In the genomic region with DNA sequence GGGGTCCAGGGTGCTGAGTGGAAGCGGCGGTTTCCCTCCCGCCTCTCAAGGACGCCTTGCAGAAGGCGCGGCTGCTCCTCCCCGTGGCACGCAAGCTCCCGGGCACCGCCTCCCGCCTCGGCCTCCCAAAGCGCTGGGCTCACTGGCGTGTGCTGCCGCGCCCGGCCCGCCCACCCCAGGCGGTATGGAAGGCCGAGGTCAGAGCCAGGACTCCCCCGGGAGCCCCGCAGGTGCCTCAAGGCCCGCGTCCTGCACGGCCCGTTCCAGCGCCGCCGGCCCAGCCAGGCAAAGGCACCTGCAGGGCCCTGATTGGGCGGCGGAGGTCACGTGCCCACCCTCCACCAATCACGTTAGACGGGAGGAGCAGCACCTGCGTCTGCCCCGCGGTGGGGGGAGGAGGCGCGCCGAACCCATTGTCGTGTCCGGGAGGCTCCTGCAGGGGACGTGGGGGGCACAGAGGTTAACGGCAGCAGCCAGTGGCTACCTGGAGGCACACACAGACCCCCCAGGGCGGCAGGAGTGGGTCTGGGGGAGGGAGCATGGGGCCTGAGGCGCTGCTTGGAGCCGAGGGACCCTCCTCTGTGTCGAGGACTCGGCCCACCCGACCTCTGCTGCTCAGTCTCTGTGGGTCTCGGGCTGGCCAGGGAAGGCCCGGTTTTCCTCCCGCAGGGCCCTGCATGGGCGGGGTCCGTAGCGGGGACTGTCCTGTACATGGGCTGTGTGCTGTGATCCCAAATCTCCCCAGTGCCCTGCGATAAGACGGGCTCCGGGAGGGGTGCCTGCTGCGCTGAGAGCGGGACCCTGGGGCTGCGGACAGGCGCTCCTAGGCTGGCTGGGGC, we compare ENCODE assay signal across 1 cellular context.
A peak's percentile ranks its signal among the peaks of the same experiment; 100 is the strongest.
TF ChIP-seq lines count a peak whose summit lies in the region.

No MANE protein-coding gene starts in this region.

TF ChIP-seq in A549, 52 proteins besides CTCF, POLR2A, EP300 and RAD21 (continued from another document):
- no peak for TF ChIP-seq HDAC2 (IDR thresholded peaks at IDR 0.05)
- TF ChIP-seq RFX5 (IDR thresholded peaks at IDR 0.05), result 0 out of 2 replicates have a peak, but pooled peaks have one; percentile 31
- no peak for TF ChIP-seq MYC (IDR thresholded peaks at IDR 0.05; ENCODE audit: borderline replicate concordance, low read length)
- no peak for TF ChIP-seq CBX8 (IDR thresholded peaks at IDR 0.05)
- TF ChIP-seq KDM1A (IDR thresholded peaks at IDR 0.05; ENCODE audit: low read depth), result no peak
- peak in 1 of 2 experiments; percentile 84; a peak in 3 of 5 replicates for TF ChIP-seq JUN (IDR thresholded peaks at IDR 0.05)
- TF ChIP-seq PHF8 (IDR thresholded peaks at IDR 0.05; ENCODE audit: borderline replicate concordance, low read depth), result 0 out of 2 replicates have a peak, but pooled peaks have one; percentile 9
- TF ChIP-seq EHF (CRISPR knock-in tag; IDR thresholded peaks at IDR 0.05), result no peak
- TF ChIP-seq HOXB13 (CRISPR knock-in tag; IDR thresholded peaks at IDR 0.05; ENCODE audit: low read depth), result no peak
- 0 out of 2 replicates have a peak, but pooled peaks have one; percentile 19 for TF ChIP-seq E2F6 (IDR thresholded peaks at IDR 0.05; ENCODE audit: borderline replicate concordance, low read depth)
- TF ChIP-seq ATOH8 (CRISPR knock-in tag; IDR thresholded peaks at IDR 0.05; ENCODE audit: low read depth), result no peak
- TF ChIP-seq, protein P1, sequence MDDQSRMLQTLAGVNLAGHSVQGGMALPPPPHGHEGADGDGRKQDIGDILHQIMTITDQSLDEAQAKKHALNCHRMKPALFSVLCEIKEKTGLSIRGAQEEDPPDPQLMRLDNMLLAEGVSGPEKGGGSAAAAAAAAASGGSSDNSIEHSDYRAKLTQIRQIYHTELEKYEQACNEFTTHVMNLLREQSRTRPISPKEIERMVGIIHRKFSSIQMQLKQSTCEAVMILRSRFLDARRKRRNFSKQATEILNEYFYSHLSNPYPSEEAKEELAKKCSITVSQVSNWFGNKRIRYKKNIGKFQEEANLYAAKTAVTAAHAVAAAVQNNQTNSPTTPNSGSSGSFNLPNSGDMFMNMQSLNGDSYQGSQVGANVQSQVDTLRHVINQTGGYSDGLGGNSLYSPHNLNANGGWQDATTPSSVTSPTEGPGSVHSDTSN (IDR thresholded peaks at IDR 0.05), result no peak
- TF ChIP-seq MAZ (IDR thresholded peaks at IDR 0.05; ENCODE audit: borderline replicate concordance, low read depth, low read length), result no peak
- no peak for TF ChIP-seq TFCP2L1 (CRISPR knock-in tag; IDR thresholded peaks at IDR 0.05)
- TF ChIP-seq CHD2 (IDR thresholded peaks at IDR 0.05; ENCODE audit: low read length, partially characterized antibody), result no peak
- TF ChIP-seq ZSCAN20 (CRISPR knock-in tag; IDR thresholded peaks at IDR 0.05), result no peak
- TF ChIP-seq TP53 (CRISPR knock-in tag; IDR thresholded peaks at IDR 0.05), result no peak
- TF ChIP-seq RCOR1 (IDR thresholded peaks at IDR 0.05; ENCODE audit: low read depth, low read length), result no peak
- TF ChIP-seq HES2 (IDR thresholded peaks at IDR 0.05), result no peak
- 0 out of 2 replicates have a peak, but pooled peaks have one; percentile 14 for TF ChIP-seq BHLHE40 (IDR thresholded peaks at IDR 0.05; ENCODE audit: low read depth, low read length)
- no peak for TF ChIP-seq FOSL2 (IDR thresholded peaks at IDR 0.05)
- no peak for TF ChIP-seq FOSL2 (CRISPR knock-in tag; IDR thresholded peaks at IDR 0.05)
- TF ChIP-seq NFE2L2 (conservative IDR thresholded peaks at IDR 0.05; ENCODE audit: low read length), result no peak
- no peak for TF ChIP-seq HOXB5 (CRISPR knock-in tag; IDR thresholded peaks at IDR 0.05)
- no peak for TF ChIP-seq POLR2AphosphoS2 (conservative IDR thresholded peaks at IDR 0.05; ENCODE audit: low read length)
- TF ChIP-seq FOXS1 (CRISPR knock-in tag; IDR thresholded peaks at IDR 0.05), result no peak
- no peak for TF ChIP-seq REST (IDR thresholded peaks at IDR 0.05)
- TF ChIP-seq, protein P2, sequence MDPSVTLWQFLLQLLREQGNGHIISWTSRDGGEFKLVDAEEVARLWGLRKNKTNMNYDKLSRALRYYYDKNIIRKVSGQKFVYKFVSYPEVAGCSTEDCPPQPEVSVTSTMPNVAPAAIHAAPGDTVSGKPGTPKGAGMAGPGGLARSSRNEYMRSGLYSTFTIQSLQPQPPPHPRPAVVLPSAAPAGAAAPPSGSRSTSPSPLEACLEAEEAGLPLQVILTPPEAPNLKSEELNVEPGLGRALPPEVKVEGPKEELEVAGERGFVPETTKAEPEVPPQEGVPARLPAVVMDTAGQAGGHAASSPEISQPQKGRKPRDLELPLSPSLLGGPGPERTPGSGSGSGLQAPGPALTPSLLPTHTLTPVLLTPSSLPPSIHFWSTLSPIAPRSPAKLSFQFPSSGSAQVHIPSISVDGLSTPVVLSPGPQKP (IDR thresholded peaks at IDR 0.05; ENCODE audit: low read depth, low read length), result no peak
- no peak for TF ChIP-seq KDM5A (IDR thresholded peaks at IDR 0.05)
- no peak for TF ChIP-seq ZC3H11A (IDR thresholded peaks at IDR 0.05)
- TF ChIP-seq RARB (CRISPR knock-in tag; IDR thresholded peaks at IDR 0.05), result no peak
- TF ChIP-seq ZFP36 (IDR thresholded peaks at IDR 0.05; ENCODE audit: borderline replicate concordance, partially characterized antibody), result no peak
- no peak for TF ChIP-seq EHMT2 (IDR thresholded peaks at IDR 0.05; ENCODE audit: low read depth)
- TF ChIP-seq HEYL (CRISPR knock-in tag; IDR thresholded peaks at IDR 0.05), result no peak
- TF ChIP-seq FOSB (CRISPR knock-in tag; IDR thresholded peaks at IDR 0.05), result no peak
- TF ChIP-seq GATA3 (IDR thresholded peaks at IDR 0.05; ENCODE audit: borderline replicate concordance), result 0 out of 2 replicates have a peak, but pooled peaks have one; percentile 16
- no peak for TF ChIP-seq MAFK (IDR thresholded peaks at IDR 0.05; ENCODE audit: partially characterized antibody)
- no peak for TF ChIP-seq HMGXB4 (CRISPR knock-in tag; IDR thresholded peaks at IDR 0.05; ENCODE audit: borderline replicate concordance)
- no peak for TF ChIP-seq NR3C1 (IDR thresholded peaks at IDR 0.05)
- TF ChIP-seq NPAS2 (CRISPR knock-in tag; IDR thresholded peaks at IDR 0.05; ENCODE audit: borderline replicate concordance), result no peak
- TF ChIP-seq CEBPB (IDR thresholded peaks at IDR 0.05), result no peak
- no peak for TF ChIP-seq SMC3 (IDR thresholded peaks at IDR 0.05)
- TF ChIP-seq, protein P3, sequence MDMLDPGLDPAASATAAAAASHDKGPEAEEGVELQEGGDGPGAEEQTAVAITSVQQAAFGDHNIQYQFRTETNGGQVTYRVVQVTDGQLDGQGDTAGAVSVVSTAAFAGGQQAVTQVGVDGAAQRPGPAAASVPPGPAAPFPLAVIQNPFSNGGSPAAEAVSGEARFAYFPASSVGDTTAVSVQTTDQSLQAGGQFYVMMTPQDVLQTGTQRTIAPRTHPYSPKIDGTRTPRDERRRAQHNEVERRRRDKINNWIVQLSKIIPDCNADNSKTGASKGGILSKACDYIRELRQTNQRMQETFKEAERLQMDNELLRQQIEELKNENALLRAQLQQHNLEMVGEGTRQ (IDR thresholded peaks at IDR 0.05), result peak; percentile 98
- TF ChIP-seq ESRRA (IDR thresholded peaks at IDR 0.05; ENCODE audit: borderline replicate concordance, low read length), result no peak
- no peak for TF ChIP-seq RNF2 (IDR thresholded peaks at IDR 0.05; ENCODE audit: borderline replicate concordance, low read depth)
- no peak for TF ChIP-seq JUNB (IDR thresholded peaks at IDR 0.05)
- no peak for TF ChIP-seq CBX2 (IDR thresholded peaks at IDR 0.05; ENCODE audit: borderline replicate concordance, low read depth)
- no peak for TF ChIP-seq SREBF2 (IDR thresholded peaks at IDR 0.05)
- no peak for TF ChIP-seq ZNF302 (CRISPR knock-in tag; IDR thresholded peaks at IDR 0.05)
- peak; percentile 73; the same call in 2 of the 3 replicates for TF ChIP-seq BCL3 (IDR thresholded peaks at IDR 0.05)
- TF ChIP-seq HOXA7 (CRISPR knock-in tag; IDR thresholded peaks at IDR 0.05), result no peak
- peak; percentile 76 for TF ChIP-seq MAX (IDR thresholded peaks at IDR 0.05)
